In the genomic region with DNA sequence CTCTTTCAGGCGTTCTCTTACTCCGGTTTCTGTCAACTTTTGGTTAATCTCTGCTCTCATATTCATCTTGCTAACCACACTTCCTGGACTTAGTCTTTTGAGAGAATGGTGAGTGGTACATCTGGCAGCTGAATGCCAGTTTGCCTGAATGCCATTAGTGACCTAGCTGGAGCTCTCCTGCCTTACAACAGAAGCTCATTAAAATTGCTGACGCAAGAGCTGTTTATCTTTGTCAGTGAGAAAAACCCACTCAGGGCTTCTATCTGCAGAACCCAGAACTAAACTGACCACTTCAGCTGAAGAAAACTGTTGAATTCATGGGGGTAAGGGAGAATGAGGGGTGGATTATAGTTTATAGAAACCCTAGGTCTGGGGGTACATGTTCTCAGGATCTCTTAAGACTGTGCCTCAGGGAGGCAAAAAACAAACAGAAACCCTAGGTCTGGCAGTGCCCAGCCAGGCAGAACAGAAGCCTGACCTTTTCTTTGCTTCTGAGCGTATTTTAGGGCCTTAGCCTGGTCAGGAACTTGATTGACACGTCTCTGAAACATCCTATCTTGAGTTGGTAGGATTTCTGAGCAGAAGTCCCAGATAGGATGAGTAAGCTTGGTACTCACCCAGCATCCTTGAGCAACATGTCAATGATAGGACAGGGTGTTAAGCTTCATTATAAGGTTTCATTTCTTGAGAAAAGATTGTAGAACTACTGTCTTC, we compare ENCODE assay signal across 13 cellular contexts. TPM values are rescaled to one million over a fixed set of nuclear protein-coding genes. Genes with fewer than 3 reads are reported as not detected.
DNase-seq lines count a peak whose midpoint lies in the region; ATAC-seq and TF ChIP-seq lines count a peak whose summit lies in the region.
"Had no signal": no experiment of that assay in that cellular context is flagged by ENCODE, and none has a peak within 500 bp of the region (broad histone marks: within the 10 kb centered on the region; RNA-seq: fewer than 3 reads in every experiment).

No MANE protein-coding gene starts in this region.

- H3K4me1 ChIP-seq in KMS-11 (ENCODE audit: low read depth, poor library complexity, severe bottlenecking) (peaks cover 47% of the 10 kb centered on the region), heart left ventricle (no peaks in the 10 kb centered on the region)
- H3K4me1 ChIP-seq: lower lobe of right lung, parathyroid adenoma had no signal

- H3K36me3 ChIP-seq in KMS-11 (ENCODE audit: insufficient read depth): no peaks in the 10 kb centered on the region
- peaks cover 0 to 63% (median 37%) of the 10 kb centered on the region in 9 donors for H3K36me3 ChIP-seq in heart left ventricle

- no peaks in the 10 kb centered on the region for H3K4me1 Mint-ChIP-seq in memory B cell

- no peaks in the 10 kb centered on the region for H3K9me3 ChIP-seq in heart left ventricle
- H3K9me3 ChIP-seq: lower lobe of right lung had no signal

- H3K9ac ChIP-seq in KMS-11: peak overlapping the region; percentile 26; the same call in 1 of the 2 replicates
- H3K9ac ChIP-seq: parathyroid adenoma had no signal

- peak; percentile 73 for DNase-seq in DMS 273 (lab: John Stamatoyannopoulos, UW; ENCODE audit: unreplicated experiment)
- DNase-seq in astrocyte of the cerebellum (ENCODE audit: low read depth): peak; percentile 16
- no peak for DNase-seq in memory B cell (ENCODE audit: low spot score in 2 of 2)
- DNase-seq in heart left ventricle: no peak
- DNase-seq: activated CD4-positive, alpha-beta T cell treated with anti-CD3 and anti-CD28 coated beads for 48 hours; lower lobe of right lung; NCI-H2081 had no signal

- H3K27me3 ChIP-seq in KMS-11 (ENCODE audit: insufficient read depth, low read depth) (no peaks in the 10 kb centered on the region), heart left ventricle (no peaks in the 10 kb centered on the region)

- H3K9me3 Mint-ChIP-seq in memory B cell: no peaks in the 10 kb centered on the region

- H3K27ac Mint-ChIP-seq in memory B cell: peak overlapping the region; percentile 70

- H3K79me2 ChIP-seq in KMS-11 (ENCODE audit: insufficient read depth, low read depth): no peaks in the 10 kb centered on the region
- H3K79me2 ChIP-seq: parathyroid adenoma had no signal

- no peak overlapping the region for H3K4me3 Mint-ChIP-seq in memory B cell

- peak overlapping the region; percentile 81 for H3K27ac ChIP-seq in KMS-11
- no peak overlapping the region for H3K27ac ChIP-seq in heart left ventricle
- H3K27ac ChIP-seq: lower lobe of right lung, parathyroid adenoma had no signal

- ATAC-seq in memory B cell (ENCODE audit: low read depth) (no peak), heart left ventricle (no peak), GM21447 (IDR thresholded peaks at IDR 0.05; ENCODE audit: unreplicated experiment) (no peak), HG02870 (IDR thresholded peaks at IDR 0.05; ENCODE audit: unreplicated experiment) (no peak), GM18858 (IDR thresholded peaks at IDR 0.05; ENCODE audit: unreplicated experiment) (no peak)
- ATAC-seq: lower lobe of right lung, Right ventricle myocardium inferior had no signal

- no peak for TF ChIP-seq POLR2A in heart left ventricle (IDR thresholded peaks at IDR 0.05)

- no peak overlapping the region for H3K4me3 ChIP-seq in KMS-11 (IDR thresholded peaks at IDR 0.05; ENCODE audit: insufficient read depth, low read depth, low read length)
- no peak overlapping the region for H3K4me3 ChIP-seq in astrocyte of the cerebellum (ENCODE audit: low read depth, low read length)
- no peak overlapping the region for H3K4me3 ChIP-seq in heart left ventricle
- H3K4me3 ChIP-seq: lower lobe of right lung had no signal

- peak overlapping the region; percentile 42 for H3K4me2 ChIP-seq in KMS-11

- H3K36me3 Mint-ChIP-seq in memory B cell: peaks cover 24% of the 10 kb centered on the region

- no peaks in the 10 kb centered on the region for H4K20me1 ChIP-seq in KMS-11 (ENCODE audit: insufficient read depth)

- H3K27me3 Mint-ChIP-seq in memory B cell: no peaks in the 10 kb centered on the region

- WGBS in heart left ventricle, 4 donors: 91 to 95% (median 94%) methylated on average over 5 of the region's 5 CpGs

- peak overlapping the region; percentile 35; the same call in 1 of the 2 replicates for H2AFZ ChIP-seq in KMS-11 (ENCODE audit: low read depth)
- H2AFZ ChIP-seq: parathyroid adenoma had no signal

- TF ChIP-seq CTCF in KMS-11 (conservative IDR thresholded peaks at IDR 0.05; ENCODE audit: low read depth, low read length) (no peak), astrocyte of the cerebellum (IDR thresholded peaks at IDR 0.05; ENCODE audit: low read depth, low read length, missing control alignments) (no peak), heart left ventricle (IDR thresholded peaks at IDR 0.05) (no peak)

- intact Hi-C loops in heart left ventricle (cut with DNase I): no loop called here

- in situ Hi-C loops in astrocyte of the cerebellum (cut with HindIII; ENCODE audit: low sequenced_read_pairs): no loop called here

RNA-seq across cellular contexts. Expression of a gene that starts 52.8 kb away (rescaled TPM):
- 100 to 1,000 TPM in 3 of 9 donors, 10 to 100 TPM in 6; 57.5 to 126 (median 84.1) TPM for total RNA-seq in heart left ventricle
- 100 to 1,000 TPM in 1 of 2 donors, 10 to 100 TPM in 1; 47.2 to 111 TPM for polyA plus RNA-seq in heart left ventricle

Comparison
In these comparisons a context has a peak if more than half of its experiments do, and no peak if none do; other contexts are left out.
1. DNase-seq: peak in DMS 273 (single experiment) and astrocyte of the cerebellum (single experiment); none in memory B cell (0 of 2) and heart left ventricle (0 of 5).